ENCODE assay signal across 13 cellular contexts in genomic region chr11:62461740-62462522, GRCh38. TPM values are rescaled to one million over a fixed set of nuclear protein-coding genes. Genes with fewer than 3 reads are reported as not detected.
DNase-seq lines count a peak whose midpoint lies in the region; FAIRE-seq and TF ChIP-seq lines count a peak whose summit lies in the region.
"Had no signal": no experiment of that assay in that cellular context is flagged by ENCODE, and none has a peak within 500 bp of the region (broad histone marks: within the 10 kb centered on the region; RNA-seq: fewer than 3 reads in every experiment).

No MANE protein-coding gene starts in this region.

- peaks cover 20% of the 10 kb centered on the region for H3K4me1 Mint-ChIP-seq in osteocyte (ENCODE audit: unreplicated experiment)
- H3K4me1 Mint-ChIP-seq: activated T-helper 17 cell treated with anti-CD3 and anti-CD28 coated beads, Interleukin-2, amount 50 U/mL, for 72 hours had no signal

- no peaks in the 10 kb centered on the region for H3K36me3 ChIP-seq in PC-9 (ENCODE audit: low read depth)

- CTCF ChIA-PET in PC-9 (lab: Charles Lee) = interaction anchor here (0.7 kb wide), 1 partner anchor 18 kb away, joined by 3 read pairs; no protein-coding TSS in a partner anchor

- peak; percentile 98 for DNase-seq in NCI-H526 treated with DMSO at 0.1 percent for 48 hours (lab: John Stamatoyannopoulos, UW)
- peak; percentile 2 for DNase-seq in choroid plexus epithelial cell (ENCODE audit: low read depth)
- no peak for DNase-seq in osteocyte (ENCODE audit: extremely low spot score, unreplicated experiment)
- no peak for DNase-seq in PC-9
- DNase-seq in iPS-NIHi7 (ENCODE audit: extremely low spot score) = no peak
- no peak for DNase-seq in pons (ENCODE audit: low spot score)
- no peak for DNase-seq in effector CD8-positive, alpha-beta T cell (lab: John Stamatoyannopoulos, UW)
- DNase-seq: Caco-2, NCI-H1092 treated with DMSO at 0.1 percent for 48 hours, nephron progenitor cell had no signal

- peaks cover 20% of the 10 kb centered on the region for H3F3A ChIP-seq in PC-9 (ENCODE audit: insufficient read depth, low read depth)

- POLR2A ChIA-PET in PC-9 (lab: Charles Lee; ENCODE audit: unreplicated experiment) = interaction anchor here (0.6 to 0.7 kb wide), 2 partner anchors 326 to 389 kb away, joined by 6 to 30 read pairs; no protein-coding TSS in a partner anchor

- TF ChIP-seq CTCF in choroid plexus epithelial cell (conservative IDR thresholded peaks at IDR 0.05; ENCODE audit: low read depth, low read length) = no peak
- no peak for TF ChIP-seq CTCF in osteocyte (IDR thresholded peaks at IDR 0.05)
- no peak for TF ChIP-seq CTCF in PC-9 (conservative IDR thresholded peaks at IDR 0.05)

- H3K4me1 ChIP-seq in PC-9 (replicated peaks; ENCODE audit: insufficient read depth) = peaks cover 22% of the 10 kb centered on the region

- no peaks in the 10 kb centered on the region for H3K36me3 Mint-ChIP-seq in osteocyte (ENCODE audit: unreplicated experiment)

- H3K27ac ChIP-seq in PC-9 = no peak overlapping the region

- H3K79me2 ChIP-seq in PC-9 (ENCODE audit: low read depth) = no peaks in the 10 kb centered on the region

- H3K27ac Mint-ChIP-seq in osteocyte (ENCODE audit: unreplicated experiment) = peak overlapping the region; percentile 45
- H3K27ac Mint-ChIP-seq: activated T-helper 17 cell treated with anti-CD3 and anti-CD28 coated beads, Interleukin-2, amount 50 U/mL, for 72 hours; nephron progenitor cell had no signal

- no peaks in the 10 kb centered on the region for H3K27me3 ChIP-seq in PC-9 (ENCODE audit: insufficient read depth, low read depth)

- no peaks in the 10 kb centered on the region for H3K9me3 ChIP-seq in PC-9 (ENCODE audit: insufficient read depth, low read depth)
- H3K9me3 ChIP-seq: Caco-2 had no signal

- peak; percentile 77 for FAIRE-seq in G401.6 (lab: Jason Lieb, UNC)

- H2AFZ ChIP-seq in PC-9 = no peak overlapping the region

- H3K4me3 ChIP-seq in choroid plexus epithelial cell (ENCODE audit: low read depth, low read length) = no peak overlapping the region
- H3K4me3 ChIP-seq in PC-9 = no peak overlapping the region

- no peaks in the 10 kb centered on the region for H3K27me3 Mint-ChIP-seq in osteocyte (ENCODE audit: unreplicated experiment)
- H3K27me3 Mint-ChIP-seq: activated T-helper 17 cell treated with anti-CD3 and anti-CD28 coated beads, Interleukin-2, amount 50 U/mL, for 72 hours had no signal

- H4K20me1 ChIP-seq in PC-9 (ENCODE audit: insufficient read depth) = no peaks in the 10 kb centered on the region

- no peaks in the 10 kb centered on the region for H3K9me3 Mint-ChIP-seq in osteocyte (ENCODE audit: unreplicated experiment)
- H3K9me3 Mint-ChIP-seq: activated T-helper 17 cell treated with anti-CD3 and anti-CD28 coated beads, Interleukin-2, amount 50 U/mL, for 72 hours; nephron progenitor cell had no signal

- intact Hi-C loops in PC-9 (cut with micrococcal nuclease; ENCODE audit: unreplicated experiment) = no loop called here

- no peak overlapping the region for H3K4me2 ChIP-seq in PC-9

- no peak overlapping the region for H3K4me3 Mint-ChIP-seq in osteocyte (ENCODE audit: unreplicated experiment)
- H3K4me3 Mint-ChIP-seq: activated T-helper 17 cell treated with anti-CD3 and anti-CD28 coated beads, Interleukin-2, amount 50 U/mL, for 72 hours; nephron progenitor cell had no signal

- H3K9me2 ChIP-seq in PC-9 (ENCODE audit: insufficient read depth) = no peaks in the 10 kb centered on the region

- no TSS peak for BruUV-seq in PC-9 (replicated peaks; lab: Mats Ljungman, UMichigan)

RNA-seq across cellular contexts. Expression of gene SCGB1A1, which starts 43.1 kb away (rescaled TPM):
- total RNA-seq in osteocyte (not detected in 2 replicates), PC-9 (2021) (not detected in 2 replicates)
- total RNA-seq: activated T-helper 17 cell treated with anti-CD3 and anti-CD28 coated beads, Interleukin-2, amount 50 U/mL, for 72 hours; Caco-2; subcutaneous adipose tissue had no signal

Comparison
In these comparisons a context has a peak if more than half of its experiments do, and no peak if none do; other contexts are left out.
1. DNase-seq: peak in NCI-H526 treated with DMSO at 0.1 percent for 48 hours (single experiment) and choroid plexus epithelial cell (single experiment); none in osteocyte (single experiment), PC-9 (0 of 2), iPS-NIHi7 (single experiment), pons (single experiment) and effector CD8-positive, alpha-beta T cell (single experiment).